ENCODE assay signal across 20 cellular contexts in genomic region chr16:76583995-76584394, GRCh38.
DNase-seq lines count a peak whose midpoint lies in the region; ATAC-seq and TF ChIP-seq lines count a peak whose summit lies in the region.
"Had no signal": no experiment of that assay in that cellular context is flagged by ENCODE, and none has a peak within 500 bp of the region (broad histone marks: within the 10 kb centered on the region; RNA-seq: fewer than 3 reads in every experiment).

No MANE protein-coding gene starts in this region.

- intact Hi-C loops in prostate gland (cut with DNase I), result no loop called here

- TF ChIP-seq CTCF in GM12865 (IDR thresholded peaks at IDR 0.05; ENCODE audit: insufficient read depth, low read depth, low read length, missing control alignments), result no peak
- no peak for TF ChIP-seq CTCF in prostate gland (IDR thresholded peaks at IDR 0.05)

- TF ChIP-seq POLR2A in prostate gland (IDR thresholded peaks at IDR 0.05), result no peak

- ATAC-seq in HG03432 (IDR thresholded peaks at IDR 0.05; ENCODE audit: unreplicated experiment), result peak; percentile 50
- ATAC-seq: activated CD8-positive, alpha-beta T cell treated with anti-CD3 and anti-CD28 coated beads for 36 hours had no signal

- H3K4me3 ChIP-seq in GM12865 (ENCODE audit: low read depth, low read length) (no peak overlapping the region), endocrine pancreas (ENCODE audit: control insufficient read depth, insufficient read depth, low read length) (peak overlapping the region; percentile 73), prostate gland (no peak overlapping the region)
- H3K4me3 ChIP-seq: breast epithelium, GM23248, pancreas, right atrium auricular region had no signal

- H3K9ac ChIP-seq in endocrine pancreas (ENCODE audit: control insufficient read depth, insufficient read depth, low read length), result no peak overlapping the region
- H3K9ac ChIP-seq: GM23248 had no signal

- H3K27me3 ChIP-seq in endocrine pancreas (ENCODE audit: control insufficient read depth, insufficient read depth, low read length) (no peaks in the 10 kb centered on the region), prostate gland (replicated peaks; ENCODE audit: insufficient read depth) (no peaks in the 10 kb centered on the region)
- H3K27me3 ChIP-seq: breast epithelium, pancreas, right atrium auricular region had no signal

- no peaks in the 10 kb centered on the region for H3K9me3 ChIP-seq in endocrine pancreas (ENCODE audit: control insufficient read depth, low read length)
- H3K9me3 ChIP-seq in prostate gland, result no peaks in the 10 kb centered on the region
- H3K9me3 ChIP-seq: breast epithelium, pancreas, right atrium auricular region had no signal

- DNase-seq in GM12865 (ENCODE audit: low read depth), result peak; percentile 40
- DNase-seq in NCI-H82 treated with DMSO at 0.1 percent for 48 hours (lab: John Stamatoyannopoulos, UW; ENCODE audit: unreplicated experiment), result peak; percentile 19
- DNase-seq in activated T-cell treated with anti-CD3 and anti-CD28 coated beads, Interleukin-2, amount 50 U/mL, for 1 hour, result no peak
- DNase-seq in prostate gland (ENCODE audit: low spot score), result no peak
- no peak for DNase-seq in NCI-H187 (lab: John Stamatoyannopoulos, UW)
- DNase-seq: activated CD8-positive, alpha-beta T cell treated with anti-CD3 and anti-CD28 coated beads for 36 hours; DND-41; effector CD8-positive, alpha-beta T cell; erythroblast; Karpas-422; NCI-H526; OCI-M1; T-helper 2 cell; trophoblast cell had no signal

- H3K36me3 ChIP-seq in endocrine pancreas (ENCODE audit: control insufficient read depth, insufficient read depth, low read length), result no peaks in the 10 kb centered on the region
- H3K36me3 ChIP-seq in prostate gland, result no peaks in the 10 kb centered on the region
- H3K36me3 ChIP-seq: breast epithelium, pancreas, right atrium auricular region had no signal

- no peak overlapping the region for H3K27ac ChIP-seq in prostate gland
- H3K27ac ChIP-seq: breast epithelium, GM23248, pancreas, right atrium auricular region had no signal

- WGBS in prostate gland, result 55% methylated on average over 2 of the region's 2 CpGs

- no peaks in the 10 kb centered on the region for H3K4me1 ChIP-seq in endocrine pancreas (ENCODE audit: control insufficient read depth, insufficient read depth, low read length)
- H3K4me1 ChIP-seq in prostate gland (replicated peaks), result no peaks in the 10 kb centered on the region
- H3K4me1 ChIP-seq: breast epithelium, pancreas had no signal

Comparison
In these comparisons a context has a peak if more than half of its experiments do, and no peak if none do; other contexts are left out.
1. DNase-seq: peak in GM12865 (single experiment) and NCI-H82 treated with DMSO at 0.1 percent for 48 hours (single experiment); none in activated T-cell treated with anti-CD3 and anti-CD28 coated beads, Interleukin-2, amount 50 U/mL, for 1 hour (single experiment), prostate gland (single experiment) and NCI-H187 (0 of 2).